Comparison of ENCODE assay signal across 8 cellular contexts in the genomic region with DNA sequence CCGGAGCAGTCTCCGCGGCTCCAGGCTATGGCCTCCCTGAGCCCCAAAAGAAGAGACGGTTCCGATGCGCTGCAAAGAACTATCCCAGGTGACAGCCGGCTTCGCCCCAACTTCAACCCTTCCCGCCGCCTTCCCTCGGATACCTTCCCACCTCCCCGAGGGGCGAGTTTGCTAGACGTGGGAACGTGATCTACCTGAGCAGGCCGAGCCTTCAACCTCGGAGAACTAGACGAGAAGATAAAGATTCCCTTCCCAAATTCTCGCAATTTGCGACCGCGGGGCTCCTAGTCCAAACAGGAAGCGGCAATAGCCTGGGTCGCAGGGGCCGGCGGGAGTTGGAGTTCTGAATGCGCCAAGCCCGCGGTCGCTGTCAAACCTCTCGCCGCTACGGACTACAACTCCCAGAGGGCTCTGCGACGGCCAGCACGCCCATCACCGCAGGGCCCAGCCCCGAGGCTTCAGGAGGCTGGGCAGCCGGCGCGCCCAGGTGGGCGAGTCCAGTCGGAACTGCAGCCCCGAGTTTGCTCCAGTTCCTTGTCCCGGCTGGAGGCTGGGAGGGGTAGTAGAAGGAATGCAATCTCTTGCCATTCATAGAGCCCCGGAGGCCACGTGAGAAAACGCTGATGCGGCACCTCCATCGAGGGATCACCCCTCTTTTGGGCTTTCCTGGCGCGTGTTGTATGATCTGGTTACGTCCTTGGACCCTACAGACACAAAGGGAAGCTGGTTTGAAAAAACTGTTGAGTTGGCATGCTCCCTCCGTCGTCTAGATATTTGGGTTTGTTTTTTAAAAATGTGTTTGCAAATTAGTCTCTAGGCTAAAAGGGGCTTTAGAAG. TPM values are rescaled to one million over a fixed set of nuclear protein-coding genes. Genes with fewer than 3 reads are reported as not detected.
DNase-seq lines count a peak whose midpoint lies in the region; ATAC-seq and TF ChIP-seq lines count a peak whose summit lies in the region.

SLC38A9 (minus strand) TSS at position 302 of the 837 bp plus-strand sequence. CDS start 14,366 bp downstream, outside the sequence.

- no peak for TF ChIP-seq CTCF in AG10803 (conservative IDR thresholded peaks at IDR 0.05; ENCODE audit: low read length)
- TF ChIP-seq CTCF in kidney epithelial cell (IDR thresholded peaks at IDR 0.05; ENCODE audit: insufficient read depth, low read length, poor library complexity, severe bottlenecking): no peak

- H3K36me3 ChIP-seq in kidney epithelial cell (ENCODE audit: control insufficient read depth, insufficient read depth, low read length): no peaks in the 10 kb centered on the region

- DNase-seq in AG10803 (ENCODE audit: low read depth) (peak; percentile 90), NCI-H460 (ENCODE audit: extremely low read depth, low read depth) (peak; percentile 90), cerebellum (ENCODE audit: low spot score) (peak; percentile 92), kidney epithelial cell (ENCODE audit: low read depth) (peak; percentile 78)
- DNase-seq in activated CD4-positive, CD25-positive, alpha-beta regulatory T cell treated with anti-CD3 and anti-CD28 coated beads, Interleukin-2, amount 50 U/mL, for 72 hours: peak; percentile 91
- peak; percentile 84 to 91 for DNase-seq in stimulated activated CD4-positive, alpha-beta T cell treated with anti-CD3 and anti-CD28 coated beads, Interleukin-15, amount 100 ng/mL, for 48 hours (ENCODE audit: low read depth in 2 of 2)

- H3K4me3 ChIP-seq in AG10803 (ENCODE audit: low read length) (peak within 1 kb of the TSS; percentile 99), kidney epithelial cell (ENCODE audit: low read depth, low read length) (peak within 1 kb of the TSS; percentile 58)

- ATAC-seq in GM19043 (IDR thresholded peaks at IDR 0.05; ENCODE audit: low read depth, unreplicated experiment) (peak; percentile 100), HG03378 (IDR thresholded peaks at IDR 0.05; ENCODE audit: unreplicated experiment) (peak; percentile 99)

- H3K27me3 ChIP-seq in kidney epithelial cell (ENCODE audit: control insufficient read depth, insufficient read depth, low read length): no peaks in the 10 kb centered on the region

RNA-seq across cellular contexts. Expression of gene SLC38A9, which starts in this region (rescaled TPM):
- 20.2 and 24.0 TPM in 2 replicates for total RNA-seq in NCI-H460 (2014; rRNA removed; shearing (Covaris generic))
- polyA plus RNA-seq in NCI-H460 (2014; cell fraction: nucleus; rRNA removed): 33.7 and 56.7 TPM in 2 replicates
- 64.1 TPM for total RNA-seq in cerebellum
- total RNA-seq in kidney epithelial cell: 16.6 and 21.5 TPM in 2 replicates

Comparison
In these comparisons a context has a peak if more than half of its experiments do, and no peak if none do; other contexts are left out.
1. Peak in every context shown above with its lines: DNase-seq, ATAC-seq and H3K4me3 ChIP-seq.